ENCODE assay signal across 15 cellular contexts in the genomic region with DNA sequence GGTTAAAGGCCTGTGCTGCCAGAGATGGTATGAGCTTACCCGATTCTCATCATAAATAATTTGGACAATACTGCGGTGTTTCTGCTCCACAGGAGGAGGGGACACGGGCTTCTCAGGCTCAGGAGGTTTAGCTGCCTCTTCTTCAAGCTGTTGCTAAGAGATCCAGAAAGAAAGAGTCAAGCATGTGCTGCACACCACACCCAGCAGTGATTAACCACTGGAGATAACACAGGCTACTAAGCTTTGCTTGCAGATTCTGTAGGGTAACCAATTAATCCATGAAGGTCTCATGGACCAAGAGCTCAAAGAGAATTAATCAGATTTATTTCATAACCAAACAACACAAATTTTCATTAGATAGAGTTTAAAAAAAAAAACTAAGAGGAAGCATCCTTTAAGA. TPM values are rescaled to one million over a fixed set of nuclear protein-coding genes. Genes with fewer than 3 reads are reported as not detected.
DNase-seq lines count a peak whose midpoint lies in the region; ATAC-seq, FAIRE-seq and TF ChIP-seq lines count a peak whose summit lies in the region.
"Had no signal": no experiment of that assay in that cellular context is flagged by ENCODE, and none has a peak within 500 bp of the region (broad histone marks: within the 10 kb centered on the region; RNA-seq: fewer than 3 reads in every experiment).

No MANE protein-coding gene starts in this region.

- POLR2A ChIA-PET in A673 (lab: Charles Lee; ENCODE audit: low non-redundant PET) = no interaction called here

- ATAC-seq in heart left ventricle (no peak), gastrocnemius medialis (no peak)

- intact Hi-C loops in heart left ventricle (cut with DNase I) = no loop called here
- intact Hi-C loops in gastrocnemius medialis (cut with DNase I; ENCODE audit: low total_unique reads) = no loop called here
- intact Hi-C loops in A673 (cut with micrococcal nuclease; ENCODE audit: unreplicated experiment) = no loop called here

- H3K4me1 ChIP-seq in small intestine (ENCODE audit: control insufficient read depth in 2 of 2, insufficient read depth in 1 of 2, low read depth in 1 of 2, low read length in 1 of 2) (peaks cover 0 to 3% of the 10 kb centered on the region in 2 donors), heart left ventricle (peaks cover 0 to 5% (median 0%) of the 10 kb centered on the region in 12 donors), gastrocnemius medialis (no peaks in the 10 kb centered on the region), A673 (ENCODE audit: insufficient read depth, low read length, poor library complexity, severe bottlenecking) (peaks cover 4% of the 10 kb centered on the region)
- H3K4me1 ChIP-seq: BE2C had no signal

- in situ Hi-C loops in gastrocnemius medialis (cut with MboI; ENCODE audit: low sequenced_read_pairs in 4 of 4) = no loop called here

- FAIRE-seq in small intestine (lab: Jason Lieb, UNC) = no peak
- FAIRE-seq: D721Med had no signal

- no peak overlapping the region for H3K4me3 ChIP-seq in fibroblast of pulmonary artery (replicated peaks; ENCODE audit: low read depth, low read length)
- H3K4me3 ChIP-seq in small intestine (ENCODE audit: low read depth in 1 of 2, low read length in 2 of 2) = no peak overlapping the region
- H3K4me3 ChIP-seq in heart left ventricle = no peak overlapping the region
- H3K4me3 ChIP-seq in gastrocnemius medialis = no peak overlapping the region
- H3K4me3 ChIP-seq in A673 (ENCODE audit: low read depth, low read length, poor library complexity, severe bottlenecking) = no peak overlapping the region
- H3K4me3 ChIP-seq: HAP-1 had no signal

- TF ChIP-seq POLR2A in heart left ventricle (IDR thresholded peaks at IDR 0.05) = no peak
- TF ChIP-seq POLR2A in gastrocnemius medialis (IDR thresholded peaks at IDR 0.05) = no peak

- H3K27ac ChIP-seq in small intestine (ENCODE audit: low read depth in 1 of 2, low read length in 1 of 2) = no peak overlapping the region
- H3K27ac ChIP-seq in heart left ventricle = no peak overlapping the region
- no peak overlapping the region for H3K27ac ChIP-seq in gastrocnemius medialis
- H3K27ac ChIP-seq in A673 (ENCODE audit: low read depth, low read length, poor library complexity, severe bottlenecking) = no peak overlapping the region

- no peaks in the 10 kb centered on the region for H3K9me3 ChIP-seq in small intestine (ENCODE audit: control insufficient read depth, low read depth)
- H3K9me3 ChIP-seq in heart left ventricle = no peaks in the 10 kb centered on the region
- H3K9me3 ChIP-seq in gastrocnemius medialis = no peaks in the 10 kb centered on the region
- no peaks in the 10 kb centered on the region for H3K9me3 ChIP-seq in A673 (ENCODE audit: low read depth, low read length, poor library complexity, severe bottlenecking)
- H3K9me3 ChIP-seq: BE2C, HAP-1 had no signal

- no peaks in the 10 kb centered on the region for H3K27me3 ChIP-seq in small intestine (ENCODE audit: control insufficient read depth in 2 of 2, insufficient read depth in 2 of 2, low read length in 2 of 2)
- H3K27me3 ChIP-seq in heart left ventricle = no peaks in the 10 kb centered on the region
- no peaks in the 10 kb centered on the region for H3K27me3 ChIP-seq in gastrocnemius medialis
- no peaks in the 10 kb centered on the region for H3K27me3 ChIP-seq in A673 (replicated peaks; ENCODE audit: insufficient read depth, low read depth, low read length, poor library complexity)
- H3K27me3 ChIP-seq: BE2C had no signal

- BruUV-seq in A673 (replicated peaks; lab: Mats Ljungman, UMichigan) = no TSS peak

- H3K36me3 ChIP-seq in small intestine (ENCODE audit: control insufficient read depth in 2 of 2, insufficient read depth in 2 of 2, low read length in 2 of 2) (peaks cover 0 to 7% of the 10 kb centered on the region in 2 donors), heart left ventricle (peaks cover 0 to 83% (median 53%) of the 10 kb centered on the region in 9 donors), gastrocnemius medialis (peaks cover 0 to 32% of the 10 kb centered on the region in 2 donors), A673 (ENCODE audit: insufficient read depth, low read length, poor library complexity, severe bottlenecking) (peaks cover 3% of the 10 kb centered on the region)
- H3K36me3 ChIP-seq: BE2C had no signal

- TF ChIP-seq CTCF in fibroblast of pulmonary artery (IDR thresholded peaks at IDR 0.05; ENCODE audit: low read length, missing control alignments) (no peak), heart left ventricle (IDR thresholded peaks at IDR 0.05) (no peak), gastrocnemius medialis (IDR thresholded peaks at IDR 0.05 in 4 of 5, conservative IDR thresholded peaks at IDR 0.05 in 1 of 5) (no peak), A673 (conservative IDR thresholded peaks at IDR 0.05; ENCODE audit: low read depth, low read length) (no peak)

- CTCF ChIA-PET in A673 (lab: Charles Lee) = no interaction called here

- DNase-seq in HUDEP-2 (lab: John Stamatoyannopoulos, UW; ENCODE audit: unreplicated experiment in 76 of 76) (peak in 53 of 76 experiments; percentile 2 to 73 (median 18)), amniotic epithelial cell (ENCODE audit: low read depth) (peak; percentile 57), fibroblast of pulmonary artery (ENCODE audit: low read depth) (peak; percentile 6), small intestine (peak; percentile 76), heart left ventricle (no peak), gastrocnemius medialis (no peak), A673 (ENCODE audit: low spot score) (no peak)
- DNase-seq: BE2C; CD4-positive, alpha-beta memory T cell; DMS79; NCI-H187; NCI-H446; NCI-H69 had no signal

- WGBS in small intestine, 3 donors = 72 to 74% (median 74%) methylated on average over 3 of the region's 3 CpGs
- WGBS in heart left ventricle, 4 donors = 90 to 92% (median 91%) methylated on average over 3 of the region's 3 CpGs

RNA-seq across cellular contexts. Expression of a gene that starts 56.6 kb away (rescaled TPM):
- polyA plus RNA-seq in small intestine (100 to 1,000 TPM in 2 of 3 donors, 10 to 100 TPM in 1; 69.3 to 227 (median 191) TPM), heart left ventricle (10 to 100 TPM; 35.2 to 43.9 TPM)
- total RNA-seq in heart left ventricle (10 to 100 TPM; 58.8 to 92.2 (median 75.3) TPM), gastrocnemius medialis (100 to 1,000 TPM; 122 to 152 (median 132) TPM), A673 (2021) (148 and 150 TPM in 2 replicates)

RNA-seq across cellular contexts. Expression of a gene that starts 58.3 kb away (rescaled TPM):
- polyA plus RNA-seq in small intestine = 10 to 100 TPM; 19.0 to 30.2 (median 21.6) TPM
- 10 to 100 TPM in 5 of 9 donors, 1 to 10 TPM in 4; 4.5 to 20.2 (median 10.2) TPM for total RNA-seq in heart left ventricle
- 10 to 100 TPM in 1 of 2 donors, 1 to 10 TPM in 1; 7.6 to 13.3 TPM for polyA plus RNA-seq in heart left ventricle
- total RNA-seq in gastrocnemius medialis = 1 to 10 TPM; 6.2 to 7.4 (median 7.0) TPM
- total RNA-seq in A673 (2021) = 31.7 and 41.9 TPM in 2 replicates

Comparison
In these comparisons a context has a peak if more than half of its experiments do, and no peak if none do; other contexts are left out.
1. DNase-seq: peak in HUDEP-2 (53 of 76), amniotic epithelial cell (single experiment), fibroblast of pulmonary artery (single experiment) and small intestine (single experiment); none in heart left ventricle (0 of 5), gastrocnemius medialis (0 of 2) and A673 (single experiment).